ENCODE assay signal across 9 cellular contexts in genomic region chr2:23351388-23352141, GRCh38. TPM values are rescaled to one million over a fixed set of nuclear protein-coding genes. Genes with fewer than 3 reads are reported as not detected.
DNase-seq lines count a peak whose midpoint lies in the region; ATAC-seq and TF ChIP-seq lines count a peak whose summit lies in the region.
"Had no signal": no experiment of that assay in that cellular context is flagged by ENCODE, and none has a peak within 500 bp of the region (broad histone marks: within the 10 kb centered on the region; RNA-seq: fewer than 3 reads in every experiment).

No MANE protein-coding gene starts in this region.

- in situ Hi-C loops in G401 (cut with HindIII; ENCODE audit: low sequenced_read_pairs): no loop called here
- in situ Hi-C loops in mammary epithelial cell (cut with MboI; ENCODE audit: low sequenced_read_pairs in 2 of 2): no loop called here

- no peak overlapping the region for H3K27ac Mint-ChIP-seq in T-helper 2 cell treated with Interferon-gamma antibody and Interleukin-4, amounts not matched to agents 5 μg/mL and 100 μg/mL, for 36 hours
- H3K27ac Mint-ChIP-seq: immature natural killer cell had no signal

- H3K79me2 ChIP-seq in mammary epithelial cell (ENCODE audit: insufficient read depth, low read length): no peaks in the 10 kb centered on the region

- BruUV-seq in mammary epithelial cell (replicated peaks; lab: Mats Ljungman, UMichigan): no TSS peak

- peak; percentile 92 for ATAC-seq in GM21619 (IDR thresholded peaks at IDR 0.05; ENCODE audit: unreplicated experiment)

- 28% methylated on average over 37 of the region's 37 CpGs for WGBS in HUES64
- WGBS in mammary epithelial cell (ENCODE audit: low coverage, missing lambda C conversion rate): 11% methylated on average over 18 of the region's 37 CpGs

- H3K27ac ChIP-seq in HUES64 (ENCODE audit: low read depth, low read length) (no peak overlapping the region), mammary epithelial cell (ENCODE audit: insufficient read depth, low read depth, low read length) (no peak overlapping the region)

- peak overlapping the region; percentile 71 for H3K4me2 ChIP-seq in mammary epithelial cell (ENCODE audit: insufficient read depth, low read depth, low read length)

- no peaks in the 10 kb centered on the region for H3K9me3 ChIP-seq in HUES64 (ENCODE audit: insufficient read depth, low read depth, low read length)
- no peaks in the 10 kb centered on the region for H3K9me3 ChIP-seq in mammary epithelial cell (replicated peaks; ENCODE audit: insufficient read depth, low read length)

- intact Hi-C loops in mammary epithelial cell (cut with micrococcal nuclease): loop anchor here (1.0 to 10.0 kb wide), 4 partner anchors 152 to 994 kb away; no protein-coding TSS in a partner anchor

- H3K4me1 Mint-ChIP-seq in T-helper 2 cell treated with Interferon-gamma antibody and Interleukin-4, amounts not matched to agents 5 μg/mL and 100 μg/mL, for 36 hours (ENCODE audit: low read depth): no peaks in the 10 kb centered on the region
- H3K4me1 Mint-ChIP-seq: immature natural killer cell had no signal

- H2AFZ ChIP-seq in mammary epithelial cell (ENCODE audit: low read depth, low read length): peak overlapping the region; percentile 86

- H4K20me1 ChIP-seq in mammary epithelial cell (ENCODE audit: insufficient read depth, low read length): no peaks in the 10 kb centered on the region

- no peaks in the 10 kb centered on the region for H3K36me3 Mint-ChIP-seq in T-helper 2 cell treated with Interferon-gamma antibody and Interleukin-4, amounts not matched to agents 5 μg/mL and 100 μg/mL, for 36 hours (ENCODE audit: low read depth)
- H3K36me3 Mint-ChIP-seq: immature natural killer cell had no signal

- CTCF ChIA-PET in mammary epithelial cell (lab: Charles Lee; ENCODE audit: low non-redundant PET): no interaction called here

- H3K36me3 ChIP-seq in HUES64 (ENCODE audit: insufficient read depth, low read length): no peaks in the 10 kb centered on the region
- no peaks in the 10 kb centered on the region for H3K36me3 ChIP-seq in mammary epithelial cell (ENCODE audit: insufficient read depth, low read length)

- no peak overlapping the region for H3K4me3 Mint-ChIP-seq in T-helper 2 cell treated with Interferon-gamma antibody and Interleukin-4, amounts not matched to agents 5 μg/mL and 100 μg/mL, for 36 hours
- H3K4me3 Mint-ChIP-seq: immature natural killer cell had no signal

- H3K27me3 ChIP-seq in HUES64 (ENCODE audit: insufficient read depth, low read length) (peaks cover 8% of the 10 kb centered on the region; the same call in 1 of the 2 replicates), mammary epithelial cell (ENCODE audit: insufficient read depth, low read length) (peaks cover 6% of the 10 kb centered on the region)

- H3K27me3 Mint-ChIP-seq in T-helper 2 cell treated with Interferon-gamma antibody and Interleukin-4, amounts not matched to agents 5 μg/mL and 100 μg/mL, for 36 hours (ENCODE audit: low read depth): peaks cover 14% of the 10 kb centered on the region

- H3K9ac ChIP-seq in HUES64 (ENCODE audit: low read depth, low read length) (peak overlapping the region; percentile 21; the same call in 1 of the 2 replicates), mammary epithelial cell (ENCODE audit: insufficient read depth, low read length) (no peak overlapping the region)

- no peaks in the 10 kb centered on the region for H3K9me3 Mint-ChIP-seq in T-helper 2 cell treated with Interferon-gamma antibody and Interleukin-4, amounts not matched to agents 5 μg/mL and 100 μg/mL, for 36 hours
- H3K9me3 Mint-ChIP-seq: immature natural killer cell had no signal

- TF ChIP-seq CTCF in mammary epithelial cell (conservative IDR thresholded peaks at IDR 0.05 in 1 of 2, IDR thresholded peaks at IDR 0.05 in 1 of 2; ENCODE audit: extremely low read depth in 1 of 2, insufficient read depth in 1 of 2, low read depth in 1 of 2, low read length in 2 of 2): peak; percentile 74 to 95

- H3K4me1 ChIP-seq in HUES64 (ENCODE audit: insufficient read depth, low read length) (no peaks in the 10 kb centered on the region), mammary epithelial cell (ENCODE audit: insufficient read depth, low read length) (peaks cover 4% of the 10 kb centered on the region)

- H3K4me3 ChIP-seq in HUES64 (ENCODE audit: low read length) (no peak overlapping the region), mammary epithelial cell (replicated peaks in 1 of 3; ENCODE audit: insufficient read depth in 1 of 3, low read depth in 2 of 3, low read length in 3 of 3) (no peak overlapping the region)

- DNase-seq in G401 (ENCODE audit: low spot score) (peak; percentile 83), mammary epithelial cell (peak; percentile 50), kidney glomerular epithelial cell (lab: John Stamatoyannopoulos, UW) (peak; percentile 73), amniotic stem cell (lab: John Stamatoyannopoulos, UW) (no peak)
- peak; percentile 39 for DNase-seq in T-helper 2 cell treated with Interferon-gamma antibody and Interleukin-4, amounts not matched to agents 5 μg/mL and 100 μg/mL, for 36 hours (ENCODE audit: low spot score)
- DNase-seq in stimulated activated CD4-positive, alpha-beta T cell treated with anti-CD3 and anti-CD28 coated beads, Interleukin-15, amount 100 ng/mL, for 48 hours (ENCODE audit: low read depth in 2 of 2): peak; percentile 39 to 45

- dilution Hi-C loops in mammary epithelial cell (cut with HindIII; ENCODE audit: low sequenced_read_pairs): no loop called here

RNA-seq across cellular contexts. Expression of gene KLHL29, which starts 33.4 kb away (rescaled TPM):
- total RNA-seq in G401 (2014; rRNA removed; shearing (Covaris generic)): not detected in 2 replicates
- polyA plus RNA-seq in HUES64 (2013, experiment 1 of 2): 1.3 TPM
- polyA plus RNA-seq in HUES64 (2013, experiment 2 of 2): 2.1 TPM
- total RNA-seq in mammary epithelial cell: 10 to 100 TPM; 15.6 to 16.3 TPM
- 3.6 TPM for polyA plus RNA-seq in mammary epithelial cell
- polyA minus RNA-seq in mammary epithelial cell: 0.93 TPM

Comparison
In these comparisons a context has a peak if more than half of its experiments do, and no peak if none do; other contexts are left out.
1. RNA of gene KLHL29, which starts 33.4 kb away (total RNA-seq): 15.6 to 16.3 TPM in mammary epithelial cell; not detected in G401; every median in the first group is over 10 times any median in the second.